29 cellular contexts compared by ENCODE assay signal in genomic region chr3:130739848-130740247, GRCh38.
"Had no signal": no experiment of that assay in that cellular context is flagged by ENCODE, and none has a peak within 500 bp of the region (broad histone marks: within the 10 kb centered on the region; RNA-seq: fewer than 3 reads in every experiment).

No MANE protein-coding gene starts in this region.

- H3K4me3 ChIP-seq: stomach, suprapubic skin, testis, thoracic aorta, thyroid gland, tibial artery, tibial nerve, transverse colon, upper lobe of left lung, upper lobe of right lung, uterus, vagina had no signal

- DNase-seq: stimulated activated CD4-positive, alpha-beta T cell treated with anti-CD3 and anti-CD28 coated beads, Interleukin-2, amount 100 ng/mL, for 48 hours; stimulated activated CD4-positive, alpha-beta T cell treated with anti-CD3 and anti-CD28 coated beads, Interleukin-4, amount 100 ng/mL, for 1 hour; stimulated activated CD4-positive, alpha-beta T cell treated with anti-CD3 and anti-CD28 coated beads, Interleukin-4, amount 100 ng/mL, for 24 hours; stimulated activated CD4-positive, alpha-beta T cell treated with anti-CD3 and anti-CD28 coated beads, Interleukin-4, amount 100 ng/mL, for 4 hours; stimulated activated CD8-positive, alpha-beta memory T cell treated with anti-CD3 and anti-CD28 coated beads, Interleukin-4, amount 100 ng/mL, for 48 hours; stimulated activated naive B cell treated with anti-CD40 and anti-IgM and Interleukin-4, amounts not matched to agents 10 μg/mL and 1 μg/mL and 100 μg/mL, for 72 hours; stimulated activated naive CD4-positive, alpha-beta T cell; stimulated activated naive CD4-positive, alpha-beta T cell treated with Interleukin-2 at 50 U/mL for 16 hours; stimulated activated naive CD8-positive, alpha-beta T cell treated with anti-CD3 and anti-CD28 coated beads, Interleukin-15, amount 100 ng/mL, for 72 hours; stimulated activated naive CD8-positive, alpha-beta T cell treated with anti-CD3 and anti-CD28 coated beads, Interleukin-15, Interleukin-2, amounts not matched to agents 100 U/mL and 50 U/mL, for 24 hours; stomach; substantia nigra; testis; thyroid gland; tibial artery; transverse colon; trophoblast cell; upper lobe of left lung; upper lobe of right lung; uterus had no signal

- H3K4me3 Mint-ChIP-seq: stimulated activated effector memory CD8-positive, alpha-beta T cell treated with anti-CD3 and anti-CD28 coated beads, Interleukin-12 subunit alpha, Interleukin-12 subunit beta, amount 100 ng/mL, for 72 hours; stimulated activated memory B cell treated with anti-CD40 and anti-IgM and Interleukin-4, amounts not matched to agents 10 μg/mL and 1 μg/mL and 100 μg/mL, for 72 hours; stimulated activated naive B cell treated with anti-CD40 and anti-IgM and Interleukin-4, amounts not matched to agents 10 μg/mL and 1 μg/mL and 100 μg/mL, for 72 hours; stimulated activated naive CD8-positive, alpha-beta T cell treated with anti-CD3 and anti-CD28 coated beads, Interleukin-15, amount 100 ng/mL, for 72 hours; stimulated activated naive CD8-positive, alpha-beta T cell treated with anti-CD3 and anti-CD28 coated beads, Interleukin-15, Interleukin-2, amounts not matched to agents 100 ng/mL and 50 ng/mL, for 24 hours; type B pancreatic cell had no signal

- FAIRE-seq: urothelium cell line had no signal

- H3K9me3 Mint-ChIP-seq: stimulated activated effector memory CD8-positive, alpha-beta T cell treated with anti-CD3 and anti-CD28 coated beads, Interleukin-12 subunit alpha, Interleukin-12 subunit beta, amount 100 ng/mL, for 72 hours; stimulated activated memory B cell treated with anti-CD40 and anti-IgM and Interleukin-4, amounts not matched to agents 10 μg/mL and 1 μg/mL and 100 μg/mL, for 72 hours; stimulated activated naive B cell treated with anti-CD40 and anti-IgM and Interleukin-4, amounts not matched to agents 10 μg/mL and 1 μg/mL and 100 μg/mL, for 72 hours; stimulated activated naive CD8-positive, alpha-beta T cell treated with anti-CD3 and anti-CD28 coated beads, Interleukin-15, amount 100 ng/mL, for 72 hours; stimulated activated naive CD8-positive, alpha-beta T cell treated with anti-CD3 and anti-CD28 coated beads, Interleukin-15, Interleukin-2, amounts not matched to agents 100 ng/mL and 50 ng/mL, for 24 hours; type B pancreatic cell had no signal

- H3K36me3 ChIP-seq: thoracic aorta, thyroid gland, uterus had no signal

- H3K27me3 Mint-ChIP-seq: stimulated activated memory B cell treated with anti-CD40 and anti-IgM and Interleukin-4, amounts not matched to agents 10 μg/mL and 1 μg/mL and 100 μg/mL, for 72 hours; stimulated activated naive B cell treated with anti-CD40 and anti-IgM and Interleukin-4, amounts not matched to agents 10 μg/mL and 1 μg/mL and 100 μg/mL, for 72 hours; stimulated activated naive CD8-positive, alpha-beta T cell treated with anti-CD3 and anti-CD28 coated beads, Interleukin-15, amount 100 ng/mL, for 72 hours; stimulated activated naive CD8-positive, alpha-beta T cell treated with anti-CD3 and anti-CD28 coated beads, Interleukin-15, Interleukin-2, amounts not matched to agents 100 ng/mL and 50 ng/mL, for 24 hours; type B pancreatic cell had no signal

- H3K27ac Mint-ChIP-seq: stimulated activated effector memory CD8-positive, alpha-beta T cell treated with anti-CD3 and anti-CD28 coated beads, Interleukin-12 subunit alpha, Interleukin-12 subunit beta, amount 100 ng/mL, for 72 hours; stimulated activated memory B cell treated with anti-CD40 and anti-IgM and Interleukin-4, amounts not matched to agents 10 μg/mL and 1 μg/mL and 100 μg/mL, for 72 hours; stimulated activated naive CD8-positive, alpha-beta T cell treated with anti-CD3 and anti-CD28 coated beads, Interleukin-15, amount 100 ng/mL, for 72 hours; stimulated activated naive CD8-positive, alpha-beta T cell treated with anti-CD3 and anti-CD28 coated beads, Interleukin-15, Interleukin-2, amounts not matched to agents 100 ng/mL and 50 ng/mL, for 24 hours; type B pancreatic cell had no signal

- H3K4me1 ChIP-seq: testis had no signal

- ATAC-seq: stimulated activated effector memory CD8-positive, alpha-beta T cell treated with anti-CD3 and anti-CD28 coated beads, Interleukin-12 subunit alpha, Interleukin-12 subunit beta, amount 100 ng/mL, for 72 hours; stimulated activated memory B cell treated with anti-CD40 and anti-IgM and Interleukin-4, amounts not matched to agents 10 μg/mL and 1 μg/mL and 100 μg/mL, for 72 hours; stimulated activated naive B cell treated with anti-CD40 and anti-IgM and Interleukin-4, amounts not matched to agents 10 μg/mL and 1 μg/mL and 100 μg/mL, for 72 hours; stimulated activated naive CD8-positive, alpha-beta T cell treated with anti-CD3 and anti-CD28 coated beads, Interleukin-15, amount 100 ng/mL, for 72 hours; stimulated activated naive CD8-positive, alpha-beta T cell treated with anti-CD3 and anti-CD28 coated beads, Interleukin-15, Interleukin-2, amounts not matched to agents 100 U/mL and 50 U/mL, for 24 hours; upper lobe of right lung had no signal

- H3K9me3 ChIP-seq: stomach, suprapubic skin, testis, thoracic aorta, thyroid gland, tibial artery, tibial nerve, transverse colon, upper lobe of left lung, upper lobe of right lung, uterus, vagina had no signal

- H3K27ac ChIP-seq: stomach, suprapubic skin, testis, thoracic aorta, thyroid gland, tibial artery, tibial nerve, transverse colon, upper lobe of left lung, upper lobe of right lung, uterus, vagina had no signal

- H3K27me3 ChIP-seq: stomach, suprapubic skin, testis, thyroid gland, tibial artery, tibial nerve, transverse colon, upper lobe of left lung, upper lobe of right lung, uterus, vagina had no signal
